ENCODE assay signal across 8 cellular contexts in genomic region chr1:13807213-13807612, GRCh38.
DNase-seq lines count a peak whose midpoint lies in the region; ATAC-seq and TF ChIP-seq lines count a peak whose summit lies in the region.

No MANE protein-coding gene starts in this region.

- no peak overlapping the region for H3K4me3 ChIP-seq in CD4-positive, alpha-beta memory T cell (ENCODE audit: low read length in 2 of 2)
- H3K4me3 ChIP-seq in HFF-Myc (replicated peaks; ENCODE audit: low read depth, low read length) (no peak overlapping the region), liver (ENCODE audit: low read depth in 1 of 3, low read length in 3 of 3) (no peak overlapping the region)

- H3K27ac ChIP-seq in CD4-positive, alpha-beta memory T cell (ENCODE audit: low read depth, low read length) = no peak overlapping the region
- H3K27ac ChIP-seq in liver (ENCODE audit: low read depth in 1 of 2, low read length in 2 of 2) = no peak overlapping the region

- H3K9me3 Mint-ChIP-seq in CD4-positive, alpha-beta memory T cell = no peaks in the 10 kb centered on the region
- no peaks in the 10 kb centered on the region for H3K9me3 Mint-ChIP-seq in activated naive CD4-positive, alpha-beta T cell treated with anti-CD3 and anti-CD28 coated beads, Interleukin-2, amount 10 ng/mL, durations not matched to agents 7 days and 5 days

- peaks cover 4 to 20% of the 10 kb centered on the region in 2 donors for H3K36me3 Mint-ChIP-seq in CD4-positive, alpha-beta memory T cell
- no peaks in the 10 kb centered on the region for H3K36me3 Mint-ChIP-seq in activated naive CD4-positive, alpha-beta T cell treated with anti-CD3 and anti-CD28 coated beads, Interleukin-2, amount 10 ng/mL, durations not matched to agents 7 days and 5 days

- H3K27me3 Mint-ChIP-seq in CD4-positive, alpha-beta memory T cell = no peaks in the 10 kb centered on the region
- H3K27me3 Mint-ChIP-seq in activated naive CD4-positive, alpha-beta T cell treated with anti-CD3 and anti-CD28 coated beads, Interleukin-2, amount 10 ng/mL, durations not matched to agents 7 days and 5 days = no peaks in the 10 kb centered on the region

- H3K4me3 Mint-ChIP-seq in CD4-positive, alpha-beta memory T cell = no peak overlapping the region
- no peak overlapping the region for H3K4me3 Mint-ChIP-seq in activated naive CD4-positive, alpha-beta T cell treated with anti-CD3 and anti-CD28 coated beads, Interleukin-2, amount 10 ng/mL, durations not matched to agents 7 days and 5 days

- CTCF ChIA-PET in CD4-positive, alpha-beta memory T cell (lab: Charles Lee; ENCODE audit: partially characterized antibody) = no interaction called here
- CTCF ChIA-PET in activated naive CD4-positive, alpha-beta T cell treated with anti-CD3 and anti-CD28 coated beads, Interleukin-2, amount 10 ng/mL, durations not matched to agents 7 days and 5 days (lab: Charles Lee) = interaction anchor here (1.0 kb wide), 1 partner anchor 82 kb away, joined by 3 read pairs; no protein-coding TSS in a partner anchor

- ATAC-seq in GM19035 (IDR thresholded peaks at IDR 0.05; ENCODE audit: unreplicated experiment) = no peak
- no peak for ATAC-seq in GM18870 (IDR thresholded peaks at IDR 0.05; ENCODE audit: unreplicated experiment)

- no peaks in the 10 kb centered on the region for H3K9me3 ChIP-seq in CD4-positive, alpha-beta memory T cell (ENCODE audit: control insufficient read depth in 1 of 2, low read length in 2 of 2)
- no peaks in the 10 kb centered on the region for H3K9me3 ChIP-seq in liver (ENCODE audit: control insufficient read depth in 4 of 4, low read length in 3 of 4)

- TF ChIP-seq CTCF in HFF-Myc (IDR thresholded peaks at IDR 0.05; ENCODE audit: low read depth, low read length, missing control alignments) (peak; percentile 50), liver (IDR thresholded peaks at IDR 0.05; ENCODE audit: low read depth, low read length, missing input control) (peak; percentile 17)

- intact Hi-C loops in CD4-positive, alpha-beta memory T cell (cut with micrococcal nuclease) = no loop called here

- H3K9ac ChIP-seq in liver (ENCODE audit: low read depth in 1 of 2, low read length in 2 of 2) = no peak overlapping the region

- DNase-seq in CD4-positive, alpha-beta memory T cell = no peak
- DNase-seq in HFF-Myc (ENCODE audit: extremely low read depth, low read depth) (no peak), HCEC 1CT (no peak), glomerular visceral epithelial cell (ENCODE audit: extremely low spot score) (no peak)
- peak; percentile 44 for DNase-seq in activated naive CD4-positive, alpha-beta T cell treated with anti-CD3 and anti-CD28 coated beads, Interleukin-2, amount 10 ng/mL, durations not matched to agents 7 days and 5 days

- peak; percentile 26 to 60 for TF ChIP-seq RAD21 in liver (IDR thresholded peaks at IDR 0.05)

- H3K36me3 ChIP-seq in CD4-positive, alpha-beta memory T cell (ENCODE audit: insufficient read depth, low read length) = no peaks in the 10 kb centered on the region
- no peaks in the 10 kb centered on the region for H3K36me3 ChIP-seq in liver (ENCODE audit: control insufficient read depth in 4 of 4, insufficient read depth in 3 of 4, low read depth in 1 of 4, low read length in 3 of 4)

- peaks cover 24 to 60% (median 40%) of the 10 kb centered on the region in 4 donors for H3K4me1 Mint-ChIP-seq in CD4-positive, alpha-beta memory T cell
- peaks cover 11% of the 10 kb centered on the region for H3K4me1 Mint-ChIP-seq in activated naive CD4-positive, alpha-beta T cell treated with anti-CD3 and anti-CD28 coated beads, Interleukin-2, amount 10 ng/mL, durations not matched to agents 7 days and 5 days

- peak overlapping the region in 6 of 7 donors; percentile 9 to 82 (median 32) for H3K27ac Mint-ChIP-seq in CD4-positive, alpha-beta memory T cell
- H3K27ac Mint-ChIP-seq in activated naive CD4-positive, alpha-beta T cell treated with anti-CD3 and anti-CD28 coated beads, Interleukin-2, amount 10 ng/mL, durations not matched to agents 7 days and 5 days = peak overlapping the region; percentile 9

- WGBS in liver = 70% methylated on average over 7 of the region's 7 CpGs

- no peaks in the 10 kb centered on the region for H3K27me3 ChIP-seq in CD4-positive, alpha-beta memory T cell (ENCODE audit: insufficient read depth, low read length)
- no peaks in the 10 kb centered on the region for H3K27me3 ChIP-seq in liver (ENCODE audit: control insufficient read depth in 4 of 4, insufficient read depth in 4 of 4, low read length in 3 of 4)

- no peaks in the 10 kb centered on the region for H3K4me1 ChIP-seq in CD4-positive, alpha-beta memory T cell (ENCODE audit: insufficient read depth, low read length)
- no peaks in the 10 kb centered on the region for H3K4me1 ChIP-seq in liver (ENCODE audit: control insufficient read depth in 4 of 4, insufficient read depth in 4 of 4, low read length in 3 of 4)

- POLR2A ChIA-PET in CD4-positive, alpha-beta memory T cell (lab: Charles Lee; ENCODE audit: partially characterized antibody) = no interaction called here

TF ChIP-seq in liver, 16 proteins besides CTCF, POLR2A, EP300 and RAD21:
- TF ChIP-seq ZBTB33 (IDR thresholded peaks at IDR 0.05) = no peak
- no peak for TF ChIP-seq TAF1 (conservative IDR thresholded peaks at IDR 0.05)
- TF ChIP-seq FOXA2 (IDR thresholded peaks at IDR 0.05) = no peak
- TF ChIP-seq NR2F2 (IDR thresholded peaks at IDR 0.05) = no peak
- TF ChIP-seq RXRA (IDR thresholded peaks at IDR 0.05) = no peak
- TF ChIP-seq EGR1 (IDR thresholded peaks at IDR 0.05; ENCODE audit: low read depth in 2 of 2) = no peak
- no peak for TF ChIP-seq SP1 (IDR thresholded peaks at IDR 0.05)
- TF ChIP-seq FOXA1 (IDR thresholded peaks at IDR 0.05) = no peak
- TF ChIP-seq HNF4A (conservative IDR thresholded peaks at IDR 0.05) = no peak
- TF ChIP-seq YY1 (IDR thresholded peaks at IDR 0.05) = no peak
- TF ChIP-seq HNF4G (IDR thresholded peaks at IDR 0.05) = no peak
- TF ChIP-seq REST (IDR thresholded peaks at IDR 0.05) = no peak
- no peak for TF ChIP-seq GABPA (IDR thresholded peaks at IDR 0.05 in 1 of 2, conservative IDR thresholded peaks at IDR 0.05 in 1 of 2)
- TF ChIP-seq, protein P1, sequence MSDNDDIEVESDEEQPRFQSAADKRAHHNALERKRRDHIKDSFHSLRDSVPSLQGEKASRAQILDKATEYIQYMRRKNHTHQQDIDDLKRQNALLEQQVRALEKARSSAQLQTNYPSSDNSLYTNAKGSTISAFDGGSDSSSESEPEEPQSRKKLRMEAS (IDR thresholded peaks at IDR 0.05) = no peak
